In the genomic region with DNA sequence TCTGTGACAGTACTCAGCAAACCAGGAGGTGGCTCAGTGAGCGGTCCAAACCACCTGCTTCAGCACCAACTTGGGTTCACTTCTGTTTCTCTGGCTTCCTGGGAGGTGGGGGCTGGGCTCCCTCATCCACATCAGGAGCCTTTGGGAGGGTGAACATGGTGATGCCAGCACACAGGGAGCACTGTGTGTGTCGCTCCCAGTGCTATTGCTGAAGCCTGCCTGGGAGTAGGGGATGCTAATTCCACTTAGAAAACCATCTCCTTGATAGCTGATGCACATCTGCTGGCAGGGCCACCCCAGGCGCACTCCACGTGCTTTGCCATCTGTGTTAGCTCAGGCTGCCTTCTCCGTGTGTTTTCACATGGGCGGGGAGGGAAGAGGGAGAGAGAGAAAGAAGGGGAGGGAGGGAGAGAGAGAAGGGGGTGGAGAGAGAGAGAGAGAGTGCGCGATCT, we compare ENCODE assay signal across 1 cellular context.
A peak's percentile ranks its signal among the peaks of the same experiment; 100 is the strongest.
TF ChIP-seq lines count a peak whose summit lies in the region.

No MANE protein-coding gene starts in this region.

TF ChIP-seq in SK-N-SH, 30 proteins besides CTCF, POLR2A, EP300 and RAD21:
- TF ChIP-seq IRF3 (IDR thresholded peaks at IDR 0.05; ENCODE audit: low read depth, low read length) (no peak), SIN3A (IDR thresholded peaks at IDR 0.05; ENCODE audit: borderline replicate concordance, low read depth, low read length) (no peak), CHD2 (IDR thresholded peaks at IDR 0.05; ENCODE audit: low read length, partially characterized antibody) (peak; percentile 22), GATA2 (CRISPR knock-in tag; IDR thresholded peaks at IDR 0.05) (peak; percentile 62; the same call in 1 of the 2 replicates), FOSL2 (IDR thresholded peaks at IDR 0.05; ENCODE audit: borderline replicate concordance, low read depth) (no peak), NFIC (IDR thresholded peaks at IDR 0.05; ENCODE audit: borderline replicate concordance) (no peak), ELF1 (IDR thresholded peaks at IDR 0.05) (no peak), MXI1 (IDR thresholded peaks at IDR 0.05; ENCODE audit: low read depth, low read length) (peak; percentile 93), RXRA (IDR thresholded peaks at IDR 0.05; ENCODE audit: borderline replicate concordance, low read depth) (no peak)
